In the genomic region with DNA sequence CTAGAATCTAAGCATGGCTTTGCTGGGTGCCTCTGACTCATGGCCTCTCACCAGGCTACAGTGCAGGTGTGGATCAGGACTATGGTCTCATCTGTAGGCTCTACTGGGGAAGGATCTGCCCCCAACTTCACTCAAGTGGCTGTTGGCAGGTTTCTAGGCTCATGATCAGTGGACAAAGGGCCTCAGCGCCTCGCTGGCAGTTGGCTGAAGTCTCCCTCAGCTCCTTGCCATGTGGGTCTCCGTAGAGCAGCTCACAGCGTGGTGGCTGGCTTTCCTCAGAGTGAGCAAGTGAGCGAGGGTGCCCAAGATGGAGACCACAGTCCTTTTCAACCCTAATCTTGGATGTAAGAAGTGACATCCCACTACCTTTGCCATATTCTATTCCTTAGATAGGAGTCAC, we compare ENCODE assay signal across 1 cellular context.
TF ChIP-seq lines count a peak whose summit lies in the region.

No MANE protein-coding gene starts in this region.

TF ChIP-seq in H1, 55 proteins besides CTCF, POLR2A, EP300 and RAD21:
- no peak for TF ChIP-seq SUZ12 (IDR thresholded peaks at IDR 0.05; ENCODE audit: low read length)
- no peak for TF ChIP-seq SIN3A (conservative IDR thresholded peaks at IDR 0.05 in 1 of 2, IDR thresholded peaks at IDR 0.05 in 1 of 2; ENCODE audit: low read depth in 1 of 2, low read length in 2 of 2)
- TF ChIP-seq SP2 (IDR thresholded peaks at IDR 0.05; ENCODE audit: low read length), result no peak
- no peak for TF ChIP-seq TCF12 (IDR thresholded peaks at IDR 0.05; ENCODE audit: low read depth, low read length)
- no peak for TF ChIP-seq ATF3 (IDR thresholded peaks at IDR 0.05; ENCODE audit: insufficient read depth, low read depth, low read length)
- no peak for TF ChIP-seq HDAC6 (IDR thresholded peaks at IDR 0.05; ENCODE audit: low read depth, low read length)
- TF ChIP-seq POLR2AphosphoS5 (IDR thresholded peaks at IDR 0.05; ENCODE audit: low read depth, low read length), result no peak
- TF ChIP-seq SIX5 (IDR thresholded peaks at IDR 0.05; ENCODE audit: low read depth, low read length), result no peak
- TF ChIP-seq KDM5A (IDR thresholded peaks at IDR 0.05; ENCODE audit: low read length), result no peak
- no peak for TF ChIP-seq RNF2 (IDR thresholded peaks at IDR 0.05; ENCODE audit: borderline replicate concordance, low read depth, low read length, missing control alignments, poor library complexity, severe bottlenecking)
- TF ChIP-seq YY1 (IDR thresholded peaks at IDR 0.05; ENCODE audit: low read depth, low read length), result no peak
- TF ChIP-seq CREB1 (IDR thresholded peaks at IDR 0.05), result no peak
- TF ChIP-seq ASH2L (IDR thresholded peaks at IDR 0.05; ENCODE audit: low read length), result no peak
- TF ChIP-seq SIRT6 (IDR thresholded peaks at IDR 0.05; ENCODE audit: low read length), result no peak
- TF ChIP-seq CHD2 (IDR thresholded peaks at IDR 0.05; ENCODE audit: low read length), result no peak
- TF ChIP-seq NRF1 (IDR thresholded peaks at IDR 0.05; ENCODE audit: low read depth, low read length), result no peak
- no peak for TF ChIP-seq BRCA1 (IDR thresholded peaks at IDR 0.05; ENCODE audit: low read depth, low read length)
- TF ChIP-seq BACH1 (IDR thresholded peaks at IDR 0.05; ENCODE audit: low read length), result no peak
- TF ChIP-seq MAFK (IDR thresholded peaks at IDR 0.05; ENCODE audit: low read depth, low read length), result no peak
